Comparison of ENCODE assay signal across 11 cellular contexts in genomic region chr3:141407817-141408216, GRCh38. TPM values are rescaled to one million over a fixed set of nuclear protein-coding genes. Genes with fewer than 3 reads are reported as not detected.
DNase-seq lines count a peak whose midpoint lies in the region; ATAC-seq and TF ChIP-seq lines count a peak whose summit lies in the region.
"Had no signal": no experiment of that assay in that cellular context is flagged by ENCODE, and none has a peak within 500 bp of the region (broad histone marks: within the 10 kb centered on the region; RNA-seq: fewer than 3 reads in every experiment).

No MANE protein-coding gene starts in this region.

- intact Hi-C loops in right lobe of liver (cut with DNase I) (no loop called here), thyroid gland (cut with DNase I) (no loop called here)

- TF ChIP-seq POLR2A in right lobe of liver (IDR thresholded peaks at IDR 0.05) (no peak), thyroid gland (IDR thresholded peaks at IDR 0.05) (no peak)

- no peak for TF ChIP-seq CTCF in VCaP (conservative IDR thresholded peaks at IDR 0.05)
- no peak for TF ChIP-seq CTCF in right lobe of liver (IDR thresholded peaks at IDR 0.05)
- no peak for TF ChIP-seq CTCF in thyroid gland (IDR thresholded peaks at IDR 0.05)

- no peak for DNase-seq in activated T-cell treated with anti-CD3 and anti-CD28 coated beads, Interleukin-2, amount 50 U/mL, for 24 hours
- DNase-seq in activated T-cell treated with anti-CD3 and anti-CD28 coated beads, Interleukin-2, amount 50 U/mL, for 1 hour, result no peak
- no peak for DNase-seq in right lobe of liver
- DNase-seq in thyroid gland, result no peak
- DNase-seq in NCI-H748 (lab: John Stamatoyannopoulos, UW; ENCODE audit: unreplicated experiment), result no peak
- DNase-seq in AML-193 (lab: John Stamatoyannopoulos, UW), result no peak
- no peak for DNase-seq in SKM-1 (lab: John Stamatoyannopoulos, UW; ENCODE audit: unreplicated experiment)
- DNase-seq: activated CD4-positive, alpha-beta T cell treated with anti-CD3 and anti-CD28 coated beads for 48 hours; cerebellar nuclear complex had no signal

- H3K9me3 Mint-ChIP-seq in activated T-cell treated with anti-CD3 and anti-CD28 coated beads, Interleukin-2, amount 50 U/mL, for 24 hours, result no peaks in the 10 kb centered on the region

- H3K4me1 ChIP-seq in right lobe of liver (peaks cover 0 to 49% (median 14%) of the 10 kb centered on the region in 4 donors), thyroid gland (peaks cover 48 to 50% of the 10 kb centered on the region in 2 donors)

- H3K36me3 Mint-ChIP-seq in activated T-cell treated with anti-CD3 and anti-CD28 coated beads, Interleukin-2, amount 50 U/mL, for 24 hours (ENCODE audit: low read depth), result peaks cover 63% of the 10 kb centered on the region

- H3K27me3 ChIP-seq in right lobe of liver (no peaks in the 10 kb centered on the region), thyroid gland (no peaks in the 10 kb centered on the region)

- H3K36me3 ChIP-seq in right lobe of liver (peaks cover 0 to 18% (median 5%) of the 10 kb centered on the region in 4 donors), thyroid gland (peaks cover 11 to 14% of the 10 kb centered on the region in 2 donors)
- H3K36me3 ChIP-seq: HAP-1 had no signal

- no peaks in the 10 kb centered on the region for H3K9me3 ChIP-seq in right lobe of liver
- H3K9me3 ChIP-seq in thyroid gland, result no peaks in the 10 kb centered on the region
- H3K9me3 ChIP-seq: HAP-1 had no signal

- H3K4me1 Mint-ChIP-seq in activated T-cell treated with anti-CD3 and anti-CD28 coated beads, Interleukin-2, amount 50 U/mL, for 24 hours (ENCODE audit: low read depth), result peaks cover 89% of the 10 kb centered on the region

- 82% methylated on average over 2 of the region's 2 CpGs for WGBS in right lobe of liver (ENCODE audit: insufficient coverage, low coverage, low lambda C conversion rate, missing lambda C conversion rate)
- 93 to 97% methylated on average over 2 of the region's 2 CpGs for whole genome bisulfite sequencing in thyroid gland, 2 donors

- H3K27ac ChIP-seq in VCaP (peak overlapping the region; percentile 96; the same call in 1 of the 2 replicates), right lobe of liver (peak overlapping the region; percentile 30 to 60 (median 54)), thyroid gland (peak overlapping the region in 2 of 3 donors; percentile 86 to 93)

- no peak overlapping the region for H3K4me3 ChIP-seq in right lobe of liver
- no peak overlapping the region for H3K4me3 ChIP-seq in thyroid gland (replicated peaks in 1 of 3)
- H3K4me3 ChIP-seq: HAP-1 had no signal

- H3K27ac Mint-ChIP-seq in activated T-cell treated with anti-CD3 and anti-CD28 coated beads, Interleukin-2, amount 50 U/mL, for 24 hours, result peak overlapping the region; percentile 64

- ATAC-seq in right lobe of liver, result peak in 1 of 4 donors; percentile 4

- H3K27me3 Mint-ChIP-seq in activated T-cell treated with anti-CD3 and anti-CD28 coated beads, Interleukin-2, amount 50 U/mL, for 24 hours, result no peaks in the 10 kb centered on the region

- no peak overlapping the region for H3K4me3 Mint-ChIP-seq in activated T-cell treated with anti-CD3 and anti-CD28 coated beads, Interleukin-2, amount 50 U/mL, for 24 hours

RNA-seq across cellular contexts. Expression of gene ZBTB38, which starts 39.5 kb away (rescaled TPM):
- 10 to 100 TPM; 29.4 to 75.2 (median 36.6) TPM for total RNA-seq in right lobe of liver
- total RNA-seq in thyroid gland, result 100 to 1,000 TPM; 143 to 185 (median 165) TPM
